Comparison of ENCODE assay signal across 1 cellular context in genomic region chr9:104868303-104868686, GRCh38.
TF ChIP-seq lines count a peak whose summit lies in the region.

No MANE protein-coding gene starts in this region.

TF ChIP-seq in GM23338, 12 proteins besides CTCF, POLR2A, EP300 and RAD21 (continued from another document):
- TF ChIP-seq ZNF462 (CRISPR knock-in tag; IDR thresholded peaks at IDR 0.05) (no peak), JUNB (IDR thresholded peaks at IDR 0.05; ENCODE audit: unreplicated experiment) (no peak), STAT1 (IDR thresholded peaks at IDR 0.05; ENCODE audit: unreplicated experiment) (no peak)
